Comparison of ENCODE assay signal across 23 cellular contexts in the genomic region with DNA sequence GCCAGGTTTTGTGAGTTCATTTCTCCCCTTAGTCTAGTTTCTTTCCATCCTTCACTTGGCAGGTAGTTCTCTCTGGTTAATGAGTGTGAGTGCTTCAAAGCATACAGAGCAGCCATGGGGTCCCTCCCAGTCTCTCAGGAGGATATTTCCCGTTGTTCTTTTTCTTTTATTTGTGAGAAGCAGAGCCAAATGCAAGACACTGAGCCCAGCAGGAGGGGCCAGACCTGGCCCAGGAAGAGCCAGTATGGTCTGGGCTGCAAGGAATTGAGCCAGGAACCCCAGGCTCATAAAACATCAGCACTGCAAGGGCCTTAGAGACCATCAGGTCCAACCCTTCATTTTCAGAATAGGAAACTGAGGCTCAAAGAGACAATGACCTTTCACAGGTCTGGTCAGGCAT.
"Had no signal": no experiment of that assay in that cellular context is flagged by ENCODE, and none has a peak within 500 bp of the region (broad histone marks: within the 10 kb centered on the region; RNA-seq: fewer than 3 reads in every experiment).

No MANE protein-coding gene starts in this region.

- H3K79me2 ChIP-seq: parathyroid adenoma had no signal

- H3K27me3 Mint-ChIP-seq: progenitor cell of endocrine pancreas had no signal

- H3K4me2 ChIP-seq: neural progenitor cell had no signal

- H3K27ac ChIP-seq: coronary artery, left lung, neural progenitor cell, parathyroid adenoma, right lobe of liver, thoracic aorta, transverse colon, upper lobe of right lung, uterus had no signal

- H3K27ac Mint-ChIP-seq: effector memory CD8-positive, alpha-beta T cell; mesothelial cell of epicardium; naive B cell; natural killer cell treated with Interleukin-12 subunit alpha and Interleukin-12 subunit beta and Interleukin-15 and Interleukin-18, amount 100 ng/mL, for 72 hours; neural progenitor cell; progenitor cell of endocrine pancreas; stimulated activated naive B cell treated with anti-CD40 and anti-IgM and Interleukin-4, amounts not matched to agents 10 μg/mL and 1 μg/mL and 100 μg/mL, for 72 hours; stimulated activated naive CD8-positive, alpha-beta T cell treated with anti-CD3 and anti-CD28 coated beads, Interleukin-15, Interleukin-2, amounts not matched to agents 100 ng/mL and 50 ng/mL, for 24 hours had no signal

- H3K36me3 Mint-ChIP-seq: mesothelial cell of epicardium; naive B cell; natural killer cell treated with Interleukin-12 subunit alpha and Interleukin-12 subunit beta and Interleukin-15 and Interleukin-18, amount 100 ng/mL, for 72 hours; neural progenitor cell; stimulated activated naive B cell treated with anti-CD40 and anti-IgM and Interleukin-4, amounts not matched to agents 10 μg/mL and 1 μg/mL and 100 μg/mL, for 72 hours had no signal

- H3K4me1 Mint-ChIP-seq: mesothelial cell of epicardium had no signal

- ATAC-seq: effector memory CD8-positive, alpha-beta T cell; left cardiac atrium; left lung; mucosa of descending colon; natural killer cell treated with Interleukin-12 subunit alpha and Interleukin-12 subunit beta and Interleukin-15 and Interleukin-18, amount 100 ng/mL, for 72 hours; right lobe of liver; stimulated activated naive B cell treated with anti-CD40 and anti-IgM and Interleukin-4, amounts not matched to agents 10 μg/mL and 1 μg/mL and 100 μg/mL, for 72 hours; upper lobe of right lung had no signal

- H2AFZ ChIP-seq: neural progenitor cell, parathyroid adenoma had no signal

- H3K4me1 ChIP-seq: left lung, neural progenitor cell, parathyroid adenoma, right lobe of liver, upper lobe of right lung, uterus had no signal

- H3K9me3 ChIP-seq: left lung, mucosa of descending colon, right lobe of liver, thoracic aorta, transverse colon, upper lobe of right lung had no signal

- H3K9me3 Mint-ChIP-seq: natural killer cell treated with Interleukin-12 subunit alpha and Interleukin-12 subunit beta and Interleukin-15 and Interleukin-18, amount 100 ng/mL, for 72 hours; neural progenitor cell; stimulated activated naive CD8-positive, alpha-beta T cell treated with anti-CD3 and anti-CD28 coated beads, Interleukin-15, Interleukin-2, amounts not matched to agents 100 ng/mL and 50 ng/mL, for 24 hours had no signal

- DNase-seq: effector memory CD8-positive, alpha-beta T cell; hypothalamus; left cardiac atrium; left lung; mesenchymal stem cell; mucosa of descending colon; naive B cell; right lobe of liver; small intestine; stimulated activated CD4-positive, alpha-beta T cell treated with anti-CD3 and anti-CD28 coated beads, Interleukin-15, amount 100 ng/mL, for 24 hours; stimulated activated CD4-positive, alpha-beta T cell treated with anti-CD3 and anti-CD28 coated beads, Interleukin-2, amount 100 ng/mL, for 48 hours; stimulated activated naive B cell treated with anti-CD40 and anti-IgM and Interleukin-4, amounts not matched to agents 10 μg/mL and 1 μg/mL and 100 μg/mL, for 72 hours; transverse colon; upper lobe of right lung; uterus had no signal

- H3K27me3 ChIP-seq: left lung, neural progenitor cell, right lobe of liver, transverse colon, upper lobe of right lung, uterus had no signal

- H3K36me3 ChIP-seq: left lung, neural progenitor cell, right lobe of liver, thoracic aorta, transverse colon, upper lobe of right lung, uterus had no signal

- H3K4me3 ChIP-seq: coronary artery, left lung, mucosa of descending colon, neural progenitor cell, right lobe of liver, thoracic aorta, transverse colon, upper lobe of right lung, uterus had no signal

- H3K9ac ChIP-seq: neural progenitor cell, parathyroid adenoma had no signal

- H3K4me3 Mint-ChIP-seq: effector memory CD8-positive, alpha-beta T cell; mesothelial cell of epicardium; natural killer cell treated with Interleukin-12 subunit alpha and Interleukin-12 subunit beta and Interleukin-15 and Interleukin-18, amount 100 ng/mL, for 72 hours; neural progenitor cell; stimulated activated naive B cell treated with anti-CD40 and anti-IgM and Interleukin-4, amounts not matched to agents 10 μg/mL and 1 μg/mL and 100 μg/mL, for 72 hours; stimulated activated naive CD8-positive, alpha-beta T cell treated with anti-CD3 and anti-CD28 coated beads, Interleukin-15, Interleukin-2, amounts not matched to agents 100 ng/mL and 50 ng/mL, for 24 hours had no signal
